ENCODE assay signal across 25 cellular contexts in the genomic region with DNA sequence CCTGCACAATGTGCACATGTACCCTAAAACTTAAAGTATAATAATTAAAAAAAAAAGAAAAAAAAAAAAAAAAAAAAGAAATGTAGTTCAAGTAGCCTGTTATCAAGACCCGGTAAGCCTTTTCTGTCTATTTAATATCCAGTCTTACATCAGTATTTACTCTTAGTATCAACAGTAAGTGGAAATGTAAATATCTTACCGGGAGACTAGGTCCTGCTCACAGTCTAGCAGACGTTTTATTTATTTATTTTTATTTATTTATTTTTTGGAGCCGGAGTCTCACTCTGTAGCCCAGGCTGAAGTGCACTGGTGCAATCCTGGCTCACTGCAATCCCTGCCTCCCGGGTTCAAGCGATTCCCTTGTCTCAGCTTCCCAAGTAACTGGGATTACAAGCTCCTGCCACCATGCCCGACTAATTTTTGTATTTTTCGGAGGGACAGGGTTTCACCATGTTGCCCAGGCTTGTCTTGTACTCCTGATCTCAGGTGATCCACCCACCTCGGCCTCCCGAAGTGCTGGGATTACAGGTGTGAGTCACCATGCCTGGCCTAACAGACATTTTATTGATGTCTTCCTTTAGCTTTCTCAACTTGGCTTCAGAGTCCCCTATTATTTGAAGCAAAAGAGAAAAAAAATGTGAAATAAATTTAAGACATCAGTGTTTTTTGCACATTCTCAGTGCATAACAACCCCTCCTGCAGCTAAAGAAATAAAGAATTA.
"Had no signal": no experiment of that assay in that cellular context is flagged by ENCODE, and none has a peak within 500 bp of the region (broad histone marks: within the 10 kb centered on the region; RNA-seq: fewer than 3 reads in every experiment).

No MANE protein-coding gene starts in this region.

- H3K27ac ChIP-seq: coronary artery, gastroesophageal sphincter, heart left ventricle, hepatocyte, lower lobe of right lung, neutrophil, prostate gland, right atrium auricular region, thyroid gland had no signal

- H3K4me3 Mint-ChIP-seq: memory B cell; natural killer cell; stimulated activated naive CD8-positive, alpha-beta T cell treated with anti-CD3 and anti-CD28 coated beads, Interleukin-15, amount 100 ng/mL, for 72 hours; type B pancreatic cell had no signal

- H3K36me3 ChIP-seq: gastroesophageal sphincter, heart left ventricle, lower lobe of right lung, neutrophil, prostate gland, right atrium auricular region, thyroid gland had no signal

- H3K9me3 ChIP-seq: gastroesophageal sphincter, heart left ventricle, lower lobe of right lung, neutrophil, prostate gland, right atrium auricular region, thyroid gland had no signal

- H3K36me3 Mint-ChIP-seq: natural killer cell, type B pancreatic cell had no signal

- ATAC-seq: gastroesophageal sphincter; heart left ventricle; left cardiac atrium; left ventricle myocardium superior; lower lobe of right lung; natural killer cell; sciatic nerve; stimulated activated naive CD8-positive, alpha-beta T cell treated with anti-CD3 and anti-CD28 coated beads, Interleukin-15, amount 100 ng/mL, for 72 hours had no signal

- H3K27ac Mint-ChIP-seq: memory B cell; natural killer cell; stimulated activated naive CD8-positive, alpha-beta T cell treated with anti-CD3 and anti-CD28 coated beads, Interleukin-15, amount 100 ng/mL, for 72 hours; type B pancreatic cell had no signal

- H2AFZ ChIP-seq: hepatocyte had no signal

- H3K79me2 ChIP-seq: hepatocyte had no signal

- H3K4me2 ChIP-seq: hepatocyte, smooth muscle cell had no signal

- H3K27me3 ChIP-seq: heart left ventricle, hepatocyte, right atrium auricular region, thyroid gland had no signal

- H3K4me1 Mint-ChIP-seq: memory B cell, natural killer cell had no signal

- DNase-seq: dermis blood vessel endothelial cell; effector memory CD4-positive, alpha-beta T cell; foreskin fibroblast; heart left ventricle; left cardiac atrium; left ventricle myocardium superior; lower lobe of right lung; natural killer cell; stimulated activated CD4-positive, alpha-beta T cell treated with anti-CD3 and anti-CD28 coated beads, Interleukin-12 subunit alpha, Interleukin-12 subunit beta, amount 100 ng/mL, for 4 hours; stimulated activated CD4-positive, alpha-beta T cell treated with anti-CD3 and anti-CD28 coated beads, Interleukin-1b, Interleukin-23, amount 100 ng/mL, for 48 hours; stimulated activated CD4-positive, alpha-beta T cell treated with anti-CD3 and anti-CD28 coated beads, Interleukin-4, amount 100 ng/mL, for 1 hour; stimulated activated CD8-positive, alpha-beta memory T cell treated with anti-CD3 and anti-CD28 coated beads, Interleukin-4, amount 100 ng/mL, for 48 hours; stimulated activated naive CD4-positive, alpha-beta T cell; stimulated activated naive CD8-positive, alpha-beta T cell treated with anti-CD3 and anti-CD28 coated beads, Interleukin-15, amount 100 ng/mL, for 72 hours; thyroid gland had no signal

- H3K4me1 ChIP-seq: gastroesophageal sphincter, heart left ventricle, lower lobe of right lung, right atrium auricular region, thyroid gland had no signal

- H3K4me3 ChIP-seq: coronary artery, gastroesophageal sphincter, heart left ventricle, hepatocyte, lower lobe of right lung, prostate gland, right atrium auricular region, smooth muscle cell, thyroid gland had no signal

- H3K27me3 Mint-ChIP-seq: type B pancreatic cell had no signal
